Comparison of ENCODE assay signal across 8 cellular contexts in the genomic region with DNA sequence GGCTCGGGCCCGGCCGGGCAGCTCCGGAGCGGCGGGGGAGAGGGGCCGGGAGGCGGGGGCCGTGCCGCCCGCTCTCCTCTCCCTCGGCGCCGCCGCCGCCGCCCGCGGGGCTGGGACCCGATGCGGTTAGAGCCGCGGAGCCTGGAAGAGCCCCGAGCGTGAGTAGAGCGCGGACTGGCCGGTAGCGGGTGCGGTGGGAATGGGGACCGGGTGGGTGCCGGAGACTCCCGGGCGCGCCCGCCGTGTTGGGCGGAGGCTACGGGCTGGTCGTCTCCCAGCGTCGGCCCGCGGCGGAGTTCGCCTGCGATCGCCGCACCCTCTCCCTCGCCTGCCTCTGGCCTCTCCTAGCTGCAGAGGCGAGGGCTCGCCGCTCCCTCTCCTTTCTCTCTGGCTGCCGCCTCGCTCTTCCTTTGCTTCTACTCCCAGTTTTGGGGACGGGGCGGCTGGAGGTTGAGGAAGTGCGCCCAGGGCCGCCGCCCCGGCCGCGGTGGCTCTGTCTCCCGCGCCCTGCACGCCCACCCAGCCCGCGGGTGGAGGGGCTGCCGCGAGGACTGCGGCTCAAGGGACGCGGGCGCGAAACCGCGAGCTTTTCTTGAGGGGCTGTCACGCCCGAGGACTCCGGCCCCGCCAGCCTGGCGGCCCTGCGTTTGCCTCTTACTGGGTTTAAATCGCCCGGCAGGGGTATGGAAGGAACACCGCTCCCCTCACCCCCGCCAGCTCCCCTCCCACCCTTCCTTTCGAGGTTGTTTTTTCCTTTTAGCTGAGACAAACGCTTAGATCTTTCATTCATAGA. TPM values are rescaled to one million over a fixed set of nuclear protein-coding genes. Genes with fewer than 3 reads are reported as not detected.
DNase-seq lines count a peak whose midpoint lies in the region; ATAC-seq and TF ChIP-seq lines count a peak whose summit lies in the region.

No MANE protein-coding gene starts in this region.

- peaks cover 37% of the 10 kb centered on the region for H3K4me1 Mint-ChIP-seq in activated CD4-positive, alpha-beta T cell treated with anti-CD3 and anti-CD28 coated beads, Interleukin-2, amount 10 ng/mL, durations not matched to agents 7 days and 5 days

- H3K9ac ChIP-seq in colonic mucosa (ENCODE audit: low read depth in 2 of 2, low read length in 2 of 2) = peak overlapping the region; percentile 92 to 96

- H3K27me3 ChIP-seq in colonic mucosa = no peaks in the 10 kb centered on the region
- no peaks in the 10 kb centered on the region for H3K27me3 ChIP-seq in left lung

- DNase-seq in NCI-H1417 (lab: John Stamatoyannopoulos, UW) (peak; percentile 53 to 89 (median 86)), NCI-H1417 treated with DMSO at 0.1 percent for 48 hours (lab: John Stamatoyannopoulos, UW) (no peak), NCI-H2107 (lab: John Stamatoyannopoulos, UW) (peak; percentile 79), colonic mucosa (peak; percentile 56), left lung (peak; percentile 43 to 93)
- peak; percentile 70 for DNase-seq in activated CD4-positive, alpha-beta T cell treated with anti-CD3 and anti-CD28 coated beads, Interleukin-2, amount 10 ng/mL, durations not matched to agents 7 days and 5 days
- DNase-seq in stimulated activated CD4-positive, alpha-beta T cell treated with anti-CD3 and anti-CD28 coated beads, Interleukin-2, amount 100 ng/mL, for 48 hours = peak; percentile 32 to 41

- CTCF ChIA-PET in activated CD4-positive, alpha-beta T cell treated with anti-CD3 and anti-CD28 coated beads, Interleukin-2, amount 10 ng/mL, durations not matched to agents 7 days and 5 days (lab: Charles Lee) = interaction anchor here (1.1 to 1.7 kb wide), 4 partner anchors 93 to 171 kb away, joined by 3 to 4 read pairs (median 3); no protein-coding TSS in a partner anchor

- intact Hi-C loops in colonic mucosa (cut with DNase I) (loop anchor here (5.0 to 10.0 kb wide), 2 partner anchors 134 to 174 kb away; partner anchors contain the start of gene ZNF639), left lung (cut with DNase I) (loop anchor here in 1 of 2 donors (5.0 kb wide), 1 partner anchor 169 kb away; no protein-coding TSS in a partner anchor)

- H3K9me3 ChIP-seq in colonic mucosa (no peaks in the 10 kb centered on the region), left lung (no peaks in the 10 kb centered on the region)

- H3K27ac Mint-ChIP-seq in activated CD4-positive, alpha-beta T cell treated with anti-CD3 and anti-CD28 coated beads, Interleukin-2, amount 10 ng/mL, durations not matched to agents 7 days and 5 days = peak overlapping the region; percentile 94

- ATAC-seq in HG02678 (IDR thresholded peaks at IDR 0.05; ENCODE audit: unreplicated experiment) = peak; percentile 22
- peak; percentile 36 for ATAC-seq in left lung

- peak overlapping the region; percentile 95 for H3K27ac ChIP-seq in colonic mucosa
- H3K27ac ChIP-seq in left lung = peak overlapping the region; percentile 99

- no peaks in the 10 kb centered on the region for H3K36me3 ChIP-seq in colonic mucosa
- H3K36me3 ChIP-seq in left lung = no peaks in the 10 kb centered on the region

- H3K9me3 Mint-ChIP-seq in activated CD4-positive, alpha-beta T cell treated with anti-CD3 and anti-CD28 coated beads, Interleukin-2, amount 10 ng/mL, durations not matched to agents 7 days and 5 days = no peaks in the 10 kb centered on the region

- TF ChIP-seq CTCF in colonic mucosa (IDR thresholded peaks at IDR 0.05) (no peak), left lung (IDR thresholded peaks at IDR 0.05) (no peak)

- peak overlapping the region; percentile 75 for H3K4me3 ChIP-seq in colonic mucosa
- H3K4me3 ChIP-seq in left lung = peak overlapping the region; percentile 91 to 96

- peak overlapping the region; percentile 94 for H3K4me3 Mint-ChIP-seq in activated CD4-positive, alpha-beta T cell treated with anti-CD3 and anti-CD28 coated beads, Interleukin-2, amount 10 ng/mL, durations not matched to agents 7 days and 5 days

- POLR2A ChIA-PET in activated CD4-positive, alpha-beta T cell treated with anti-CD3 and anti-CD28 coated beads, Interleukin-2, amount 10 ng/mL, durations not matched to agents 7 days and 5 days (lab: Charles Lee) = interaction anchor here (1.0 kb wide), 1 partner anchor 111 kb away, joined by 3 read pairs; no protein-coding TSS in a partner anchor

- no peaks in the 10 kb centered on the region for H3K4me1 ChIP-seq in colonic mucosa
- peaks cover 0 to 36% of the 10 kb centered on the region in 2 donors for H3K4me1 ChIP-seq in left lung

- peaks cover 13% of the 10 kb centered on the region for H3K27me3 Mint-ChIP-seq in activated CD4-positive, alpha-beta T cell treated with anti-CD3 and anti-CD28 coated beads, Interleukin-2, amount 10 ng/mL, durations not matched to agents 7 days and 5 days

- no peaks in the 10 kb centered on the region for H3K36me3 Mint-ChIP-seq in activated CD4-positive, alpha-beta T cell treated with anti-CD3 and anti-CD28 coated beads, Interleukin-2, amount 10 ng/mL, durations not matched to agents 7 days and 5 days (ENCODE audit: low read depth)

RNA-seq across cellular contexts. Expression of gene PIK3CA, which starts 0.5 kb away (rescaled TPM):
- total RNA-seq in activated CD4-positive, alpha-beta T cell treated with anti-CD3 and anti-CD28 coated beads, Interleukin-2, amount 10 ng/mL, durations not matched to agents 7 days and 5 days = 10 to 100 TPM; 23.4 to 28.0 TPM
- 10 to 100 TPM; 11.3 to 18.0 TPM for total RNA-seq in colonic mucosa
- 10 to 100 TPM; 25.3 to 29.7 TPM for total RNA-seq in left lung
